ENCODE assay signal across 32 cellular contexts in the genomic region with DNA sequence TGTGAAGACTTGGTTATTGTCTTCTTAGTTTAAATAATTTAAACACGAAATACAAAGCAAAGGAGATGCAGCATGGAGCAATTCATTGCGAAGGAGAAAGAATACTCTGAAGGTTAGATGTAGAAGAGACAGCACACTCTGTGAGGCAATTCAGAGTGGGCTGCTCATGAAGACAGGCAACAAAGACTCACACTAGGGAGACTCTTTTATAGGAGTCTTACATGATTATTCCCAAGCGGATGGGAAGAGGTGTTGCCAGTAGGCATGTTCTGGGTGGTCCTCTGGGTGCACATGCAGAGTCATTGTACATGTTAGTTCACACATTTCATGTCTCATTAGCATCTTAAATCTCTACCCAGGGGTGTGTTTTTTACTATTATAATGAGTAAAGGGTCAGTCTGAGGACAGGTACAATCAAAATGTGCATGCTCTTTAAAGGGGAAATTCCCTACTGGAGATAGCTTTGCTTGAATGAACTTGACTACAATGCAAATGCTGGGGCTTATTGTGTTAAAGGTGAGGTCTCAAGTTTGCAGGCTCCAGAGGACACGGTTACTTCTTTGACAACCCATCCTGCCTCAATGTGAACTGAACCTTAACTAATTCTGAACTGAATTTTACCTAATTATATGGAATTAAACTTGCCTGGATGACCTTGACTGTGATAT.
"Had no signal": no experiment of that assay in that cellular context is flagged by ENCODE, and none has a peak within 500 bp of the region (broad histone marks: within the 10 kb centered on the region; RNA-seq: fewer than 3 reads in every experiment).

No MANE protein-coding gene starts in this region.

- H3K4me3 ChIP-seq: ascending aorta, breast epithelium, cardiac muscle cell, colonic mucosa, gastrocnemius medialis, heart left ventricle had no signal

- H3K4me1 ChIP-seq: ascending aorta, breast epithelium, colonic mucosa, foreskin keratinocyte, gastrocnemius medialis, heart left ventricle had no signal

- ATAC-seq: activated naive CD4-positive, alpha-beta T cell treated with anti-CD3 and anti-CD28 coated beads, Interleukin-2, amount 50 U/mL, for 72 hours; activated T-cell treated with anti-CD3 and anti-CD28 coated beads, Interleukin-2, amount 50 U/mL, for 72 hours; esophagus mucosa; foreskin keratinocyte; gastrocnemius medialis; heart left ventricle; T-helper 17 cell had no signal

- H3K36me3 ChIP-seq: ascending aorta, breast epithelium, cardiac muscle cell, colonic mucosa, gastrocnemius medialis, heart left ventricle, WERI-Rb-1 had no signal

- H3K27me3 ChIP-seq: ascending aorta, breast epithelium, cardiac muscle cell, colonic mucosa, foreskin keratinocyte, gastrocnemius medialis, heart left ventricle had no signal

- H3K27ac ChIP-seq: ascending aorta, breast epithelium, cardiac muscle cell, colonic mucosa, foreskin keratinocyte, gastrocnemius medialis, heart left ventricle, WERI-Rb-1 had no signal

- H3K27me3 Mint-ChIP-seq: activated CD4-positive, alpha-beta memory T cell treated with anti-CD3 and anti-CD28 coated beads, Interleukin-2, amount 10 ng/mL, durations not matched to agents 7 days and 5 days; activated CD4-positive, alpha-beta T cell treated with anti-CD3 and anti-CD28 coated beads, Interleukin-2, amount 10 ng/mL, durations not matched to agents 7 days and 5 days; activated naive CD4-positive, alpha-beta T cell treated with anti-CD3 and anti-CD28 coated beads, Interleukin-2, amount 10 ng/mL, durations not matched to agents 7 days and 5 days; activated naive CD8-positive, alpha-beta T cell treated with anti-CD3 and anti-CD28 coated beads, Interleukin-2, amount 10 ng/mL, durations not matched to agents 7 days and 5 days; activated T-cell treated with anti-CD3 and anti-CD28 coated beads, Interleukin-2, amount 50 U/mL, for 24 hours; brain; T-helper 17 cell had no signal

- DNase-seq: activated CD4-positive, alpha-beta memory T cell treated with anti-CD3 and anti-CD28 coated beads, Interleukin-2, amount 10 ng/mL, durations not matched to agents 7 days and 5 days; activated CD4-positive, alpha-beta T cell treated with anti-CD3 and anti-CD28 coated beads for 1 hour; activated CD4-positive, alpha-beta T cell treated with anti-CD3 and anti-CD28 coated beads for 4 hours; activated CD4-positive, alpha-beta T cell treated with anti-CD3 and anti-CD28 coated beads, Interleukin-2, amount 10 ng/mL, durations not matched to agents 7 days and 5 days; activated CD4-positive, alpha-beta T cell treated with anti-CD3 and anti-CD28 coated beads, Interleukin-2, amount 50 U/mL, for 4 hours; activated CD4-positive, CD25-positive, alpha-beta regulatory T cell; activated CD8-positive, alpha-beta memory T cell treated with anti-CD3 and anti-CD28 coated beads, Interleukin-2, amount 50 U/mL, for 48 hours; activated gamma-delta T cell; activated naive CD4-positive, alpha-beta T cell; activated naive CD4-positive, alpha-beta T cell treated with anti-CD3 and anti-CD28 coated beads, Interleukin-2, amount 10 ng/mL, durations not matched to agents 7 days and 5 days; activated naive CD8-positive, alpha-beta T cell treated with anti-CD3 and anti-CD28 coated beads, Interleukin-2, amount 10 ng/mL, durations not matched to agents 7 days and 5 days; activated T-cell treated with anti-CD3 and anti-CD28 coated beads for 4 hours; activated T-cell treated with anti-CD3 and anti-CD28 coated beads, Interleukin-2, amount 50 U/mL, for 24 hours; activated T-cell treated with anti-CD3 and anti-CD28 coated beads, Interleukin-2, amount 50 U/mL, for 72 hours; central memory CD4-positive, alpha-beta T cell; cerebellar nuclear complex; colonic mucosa; effector CD8-positive, alpha-beta T cell; foreskin keratinocyte; gastrocnemius medialis; glutamatergic neuron; heart left ventricle; T-helper 17 cell; T1000; WERI-Rb-1 had no signal

- H3K4me3 Mint-ChIP-seq: activated CD4-positive, alpha-beta memory T cell treated with anti-CD3 and anti-CD28 coated beads, Interleukin-2, amount 10 ng/mL, durations not matched to agents 7 days and 5 days; activated CD4-positive, alpha-beta T cell treated with anti-CD3 and anti-CD28 coated beads, Interleukin-2, amount 10 ng/mL, durations not matched to agents 7 days and 5 days; activated naive CD4-positive, alpha-beta T cell treated with anti-CD3 and anti-CD28 coated beads, Interleukin-2, amount 10 ng/mL, durations not matched to agents 7 days and 5 days; activated naive CD8-positive, alpha-beta T cell treated with anti-CD3 and anti-CD28 coated beads, Interleukin-2, amount 10 ng/mL, durations not matched to agents 7 days and 5 days; activated T-cell treated with anti-CD3 and anti-CD28 coated beads, Interleukin-2, amount 50 U/mL, for 24 hours; activated T-cell treated with anti-CD3 and anti-CD28 coated beads, Interleukin-2, amount 50 U/mL, for 72 hours; brain; T-helper 17 cell; T-helper 2 cell treated with Interferon-gamma antibody and Interleukin-4, amounts not matched to agents 5 μg/mL and 100 μg/mL, for 36 hours had no signal

- H3K27ac Mint-ChIP-seq: activated CD4-positive, alpha-beta memory T cell treated with anti-CD3 and anti-CD28 coated beads, Interleukin-2, amount 10 ng/mL, durations not matched to agents 7 days and 5 days; activated CD4-positive, alpha-beta T cell treated with anti-CD3 and anti-CD28 coated beads, Interleukin-2, amount 10 ng/mL, durations not matched to agents 7 days and 5 days; activated naive CD4-positive, alpha-beta T cell treated with anti-CD3 and anti-CD28 coated beads, Interleukin-2, amount 10 ng/mL, durations not matched to agents 7 days and 5 days; activated naive CD4-positive, alpha-beta T cell treated with anti-CD3 and anti-CD28 coated beads, Interleukin-2, amount 50 U/mL, for 72 hours; activated naive CD8-positive, alpha-beta T cell treated with anti-CD3 and anti-CD28 coated beads, Interleukin-2, amount 10 ng/mL, durations not matched to agents 7 days and 5 days; activated T-cell treated with anti-CD3 and anti-CD28 coated beads, Interleukin-2, amount 50 U/mL, for 24 hours; activated T-cell treated with anti-CD3 and anti-CD28 coated beads, Interleukin-2, amount 50 U/mL, for 72 hours; brain; T-helper 17 cell; T-helper 2 cell treated with Interferon-gamma antibody and Interleukin-4, amounts not matched to agents 5 μg/mL and 100 μg/mL, for 36 hours had no signal

- H3K4me1 Mint-ChIP-seq: activated CD4-positive, alpha-beta memory T cell treated with anti-CD3 and anti-CD28 coated beads, Interleukin-2, amount 10 ng/mL, durations not matched to agents 7 days and 5 days; activated CD4-positive, alpha-beta T cell treated with anti-CD3 and anti-CD28 coated beads, Interleukin-2, amount 10 ng/mL, durations not matched to agents 7 days and 5 days; activated naive CD4-positive, alpha-beta T cell treated with anti-CD3 and anti-CD28 coated beads, Interleukin-2, amount 10 ng/mL, durations not matched to agents 7 days and 5 days; activated naive CD8-positive, alpha-beta T cell treated with anti-CD3 and anti-CD28 coated beads, Interleukin-2, amount 10 ng/mL, durations not matched to agents 7 days and 5 days; brain; T-helper 17 cell had no signal

- H3K36me3 Mint-ChIP-seq: activated naive CD4-positive, alpha-beta T cell treated with anti-CD3 and anti-CD28 coated beads, Interleukin-2, amount 10 ng/mL, durations not matched to agents 7 days and 5 days; activated naive CD4-positive, alpha-beta T cell treated with anti-CD3 and anti-CD28 coated beads, Interleukin-2, amount 50 U/mL, for 72 hours; activated naive CD8-positive, alpha-beta T cell treated with anti-CD3 and anti-CD28 coated beads, Interleukin-2, amount 10 ng/mL, durations not matched to agents 7 days and 5 days; brain had no signal

- H3K9me3 ChIP-seq: ascending aorta, breast epithelium, colonic mucosa, gastrocnemius medialis had no signal
